In genomic region chr19:18562086-18562485, GRCh38 we compare ENCODE assay signal across 11 cellular contexts. TPM values are rescaled to one million over a fixed set of nuclear protein-coding genes. Genes with fewer than 3 reads are reported as not detected.
DNase-seq lines count a peak whose midpoint lies in the region; ATAC-seq and TF ChIP-seq lines count a peak whose summit lies in the region.
"Had no signal": no experiment of that assay in that cellular context is flagged by ENCODE, and none has a peak within 500 bp of the region (broad histone marks: within the 10 kb centered on the region; RNA-seq: fewer than 3 reads in every experiment).

No MANE protein-coding gene starts in this region.

- intact Hi-C loops in testis (cut with DNase I; ENCODE audit: low total_unique reads), result no loop called here

- 63 to 82% methylated on average over 14 of the region's 14 CpGs for WGBS in testis, 2 donors

- no peaks in the 10 kb centered on the region for H3K36me3 ChIP-seq in testis (ENCODE audit: low read depth, missing control alignments)

- peaks cover 13% of the 10 kb centered on the region for H3K4me1 ChIP-seq in testis

- ATAC-seq in HG03460 (IDR thresholded peaks at IDR 0.05; ENCODE audit: unreplicated experiment) (no peak), HG03439 (IDR thresholded peaks at IDR 0.05; ENCODE audit: unreplicated experiment) (no peak)

- TF ChIP-seq CTCF in cardiac fibroblast (IDR thresholded peaks at IDR 0.05; ENCODE audit: low read depth, low read length) (no peak), testis (IDR thresholded peaks at IDR 0.05) (no peak)

- peak overlapping the region; percentile 67 to 77 for H3K27ac ChIP-seq in testis

- no peak overlapping the region for H3K4me3 ChIP-seq in cardiac fibroblast (replicated peaks in 1 of 2; ENCODE audit: low read depth in 2 of 2, low read length in 2 of 2)
- no peak overlapping the region for H3K4me3 ChIP-seq in testis
- H3K4me3 ChIP-seq: MG63 had no signal

- no peaks in the 10 kb centered on the region for H3K27me3 ChIP-seq in testis
- H3K27me3 ChIP-seq: MG63 had no signal

- H3K9me3 ChIP-seq in testis, result no peaks in the 10 kb centered on the region
- H3K9me3 ChIP-seq: MG63 had no signal

- no peak for TF ChIP-seq POLR2A in testis (IDR thresholded peaks at IDR 0.05)

- DNase-seq in cardiac fibroblast (ENCODE audit: low read depth in 2 of 2) (peak; percentile 56 to 94), iris pigment epithelial cell (ENCODE audit: low read depth) (peak; percentile 64), testis (no peak), DMS 273 (lab: John Stamatoyannopoulos, UW; ENCODE audit: unreplicated experiment) (no peak)
- DNase-seq: activated CD4-positive, alpha-beta T cell treated with anti-CD3 and anti-CD28 coated beads for 1 hour; CD4-positive, CD25-positive, alpha-beta regulatory T cell; hypothalamus; MG63; SW 1271 had no signal

RNA-seq across cellular contexts. Expression of gene KXD1, which starts 4.4 kb away (rescaled TPM):
- total RNA-seq in testis, result 100 to 1,000 TPM; 124 to 133 TPM
- 163 TPM for polyA plus RNA-seq in testis (ENCODE audit: insufficient read depth, low read depth, low replicate concordance)

RNA-seq across cellular contexts. Expression of gene UBA52, which starts 9.6 kb away (rescaled TPM):
- 100 to 1,000 TPM; 475 to 508 TPM for total RNA-seq in testis
- 1,038 TPM for polyA plus RNA-seq in testis (ENCODE audit: insufficient read depth, low read depth, low replicate concordance)

RNA-seq across cellular contexts. Expression of gene FKBP8, which starts 18.7 kb away (rescaled TPM):
- 100 to 1,000 TPM; 587 to 614 TPM for total RNA-seq in testis
- 571 TPM for polyA plus RNA-seq in testis (ENCODE audit: insufficient read depth, low read depth, low replicate concordance)

RNA-seq across cellular contexts. Expression of gene REX1BD, which starts 26.5 kb away (rescaled TPM):
- total RNA-seq in testis, result 10 to 100 TPM; 44.3 to 58.7 TPM
- polyA plus RNA-seq in testis (ENCODE audit: insufficient read depth, low read depth, low replicate concordance), result 14.5 TPM

RNA-seq across cellular contexts. Expression of gene ELL, which starts 40.2 kb away (rescaled TPM):
- 10 to 100 TPM; 75.8 to 76.1 TPM for total RNA-seq in testis
- 48.0 TPM for polyA plus RNA-seq in testis (ENCODE audit: insufficient read depth, low read depth, low replicate concordance)

Comparison
In these comparisons a context has a peak if more than half of its experiments do, and no peak if none do; other contexts are left out.
1. DNase-seq: peak in cardiac fibroblast (2 of 2) and iris pigment epithelial cell (single experiment); none in testis (single experiment) and DMS 273 (single experiment).